In genomic region chr6:55833284-55833683, GRCh38 we compare ENCODE assay signal across 13 cellular contexts.
DNase-seq lines count a peak whose midpoint lies in the region; ATAC-seq, FAIRE-seq and TF ChIP-seq lines count a peak whose summit lies in the region.
"Had no signal": no experiment of that assay in that cellular context is flagged by ENCODE, and none has a peak within 500 bp of the region (broad histone marks: within the 10 kb centered on the region; RNA-seq: fewer than 3 reads in every experiment).

No MANE protein-coding gene starts in this region.

- DNase-seq in D721Med (ENCODE audit: insufficient read length, low spot score) (no peak), HuH-7.5 (ENCODE audit: low spot score) (no peak), ecto neural progenitor cell (ENCODE audit: low spot score) (no peak)
- no peak for DNase-seq in activated naive CD4-positive, alpha-beta T cell treated with anti-CD3 and anti-CD28 coated beads, Interleukin-2, amount 50 U/mL, for 16 hours
- DNase-seq in activated CD4-positive, alpha-beta T cell treated with anti-CD3 and anti-CD28 coated beads, Interleukin-2, amount 50 U/mL, for 1 hour, result no peak
- DNase-seq: Caco-2, NCI-H1105, NCI-H226 had no signal

- TF ChIP-seq CTCF in D721Med (IDR thresholded peaks at IDR 0.05; ENCODE audit: insufficient read depth, missing control alignments), result no peak

- peak; percentile 48 for FAIRE-seq in D721Med (lab: Jason Lieb, UNC)
- FAIRE-seq: A204.1, keratinocyte had no signal

- peak; percentile 54 for ATAC-seq in GM19351 (IDR thresholded peaks at IDR 0.05; ENCODE audit: unreplicated experiment)
- peak; percentile 80 for ATAC-seq in HG02642 (IDR thresholded peaks at IDR 0.05; ENCODE audit: poor library complexity, unreplicated experiment)
- peak; percentile 89 for ATAC-seq in HG03432 (IDR thresholded peaks at IDR 0.05; ENCODE audit: unreplicated experiment)
